25 cellular contexts compared by ENCODE assay signal in genomic region chr14:21073921-21074320, GRCh38. TPM values are rescaled to one million over a fixed set of nuclear protein-coding genes. Genes with fewer than 3 reads are reported as not detected.
DNase-seq lines count a peak whose midpoint lies in the region; ATAC-seq and TF ChIP-seq lines count a peak whose summit lies in the region.
"Had no signal": no experiment of that assay in that cellular context is flagged by ENCODE, and none has a peak within 500 bp of the region (broad histone marks: within the 10 kb centered on the region; RNA-seq: fewer than 3 reads in every experiment).

No MANE protein-coding gene starts in this region.

- H3K9ac ChIP-seq in mammary epithelial cell (ENCODE audit: insufficient read depth, low read length), result no peak overlapping the region

- CTCF ChIA-PET in mammary epithelial cell (lab: Charles Lee; ENCODE audit: low non-redundant PET) (no interaction called here), PC-9 (lab: Charles Lee) (no interaction called here)

- peaks cover 4 to 12% of the 10 kb centered on the region in 2 donors for H3K4me1 ChIP-seq in breast epithelium
- H3K4me1 ChIP-seq in mammary epithelial cell (ENCODE audit: insufficient read depth, low read length), result peaks cover 26% of the 10 kb centered on the region
- no peaks in the 10 kb centered on the region for H3K4me1 ChIP-seq in PC-9 (replicated peaks; ENCODE audit: insufficient read depth)

- H3K79me2 ChIP-seq in mammary epithelial cell (ENCODE audit: insufficient read depth, low read length) (no peaks in the 10 kb centered on the region), PC-9 (ENCODE audit: low read depth) (no peaks in the 10 kb centered on the region)

- H3K36me3 Mint-ChIP-seq in HFFc6 (ENCODE audit: low read depth) (peaks cover 14% of the 10 kb centered on the region), neural crest cell (ENCODE audit: low read depth) (peaks cover 20% of the 10 kb centered on the region)
- H3K36me3 Mint-ChIP-seq: CD8-positive, alpha-beta memory T cell had no signal

- TF ChIP-seq POLR2A in breast epithelium (IDR thresholded peaks at IDR 0.05), result no peak

- peaks cover 6% of the 10 kb centered on the region for H3K27me3 Mint-ChIP-seq in HFFc6 (ENCODE audit: insufficient read depth)
- H3K27me3 Mint-ChIP-seq in neural crest cell (ENCODE audit: low read depth), result no peaks in the 10 kb centered on the region

- POLR2A ChIA-PET in PC-9 (lab: Charles Lee; ENCODE audit: unreplicated experiment), result no interaction called here

- WGBS in mammary epithelial cell (ENCODE audit: low coverage, missing lambda C conversion rate), result 73% methylated on average over 9 of the region's 9 CpGs

- intact Hi-C loops in breast epithelium (cut with DNase I; ENCODE audit: low total_unique reads), result no loop called here
- intact Hi-C loops in mammary epithelial cell (cut with micrococcal nuclease), result no loop called here
- intact Hi-C loops in PC-9 (cut with micrococcal nuclease; ENCODE audit: unreplicated experiment), result no loop called here

- TF ChIP-seq CTCF in breast epithelium (IDR thresholded peaks at IDR 0.05) (no peak), mammary epithelial cell (conservative IDR thresholded peaks at IDR 0.05 in 1 of 2, IDR thresholded peaks at IDR 0.05 in 1 of 2; ENCODE audit: extremely low read depth in 1 of 2, insufficient read depth in 1 of 2, low read depth in 1 of 2, low read length in 2 of 2) (no peak), HFFc6 (IDR thresholded peaks at IDR 0.05) (no peak), neural crest cell (conservative IDR thresholded peaks at IDR 0.05) (no peak), PC-9 (conservative IDR thresholded peaks at IDR 0.05) (no peak)

- H4K20me1 ChIP-seq in mammary epithelial cell (ENCODE audit: insufficient read depth, low read length) (no peaks in the 10 kb centered on the region), PC-9 (ENCODE audit: insufficient read depth) (no peaks in the 10 kb centered on the region)

- H3K9me3 Mint-ChIP-seq in HFFc6 (no peaks in the 10 kb centered on the region), neural crest cell (no peaks in the 10 kb centered on the region)
- H3K9me3 Mint-ChIP-seq: CD8-positive, alpha-beta memory T cell had no signal

- ATAC-seq in GM18519 (IDR thresholded peaks at IDR 0.05; ENCODE audit: low FRiP score, unreplicated experiment), result no peak
- ATAC-seq: HCT116, PC-3 had no signal

- H3K9me3 ChIP-seq in breast epithelium, result no peaks in the 10 kb centered on the region
- no peaks in the 10 kb centered on the region for H3K9me3 ChIP-seq in mammary epithelial cell (replicated peaks; ENCODE audit: insufficient read depth, low read length)
- no peaks in the 10 kb centered on the region for H3K9me3 ChIP-seq in PC-9 (ENCODE audit: insufficient read depth, low read depth)

- no peak overlapping the region for H3K4me3 Mint-ChIP-seq in HFFc6
- H3K4me3 Mint-ChIP-seq in neural crest cell, result peak overlapping the region; percentile 96

- no peaks in the 10 kb centered on the region for H3K27me3 ChIP-seq in breast epithelium
- no peaks in the 10 kb centered on the region for H3K27me3 ChIP-seq in mammary epithelial cell (ENCODE audit: insufficient read depth, low read length)
- H3K27me3 ChIP-seq in PC-9 (ENCODE audit: insufficient read depth, low read depth), result no peaks in the 10 kb centered on the region; the same call in 1 of the 2 replicates

- H3K4me3 ChIP-seq in breast epithelium (no peak overlapping the region), mammary epithelial cell (replicated peaks in 1 of 3; ENCODE audit: insufficient read depth in 1 of 3, low read depth in 2 of 3, low read length in 3 of 3) (no peak overlapping the region), PC-9 (no peak overlapping the region)

- dilution Hi-C loops in mammary epithelial cell (cut with HindIII; ENCODE audit: low sequenced_read_pairs), result no loop called here

- in situ Hi-C loops in mammary epithelial cell (cut with MboI; ENCODE audit: low sequenced_read_pairs in 2 of 2), result no loop called here

- H2AFZ ChIP-seq in mammary epithelial cell (ENCODE audit: low read depth, low read length), result no peak overlapping the region
- no peak overlapping the region for H2AFZ ChIP-seq in PC-9

- H3K27ac ChIP-seq in breast epithelium, result peak overlapping the region; percentile 59 to 92
- H3K27ac ChIP-seq in mammary epithelial cell (ENCODE audit: insufficient read depth, low read depth, low read length), result no peak overlapping the region
- H3K27ac ChIP-seq in PC-9, result no peak overlapping the region
- H3K27ac ChIP-seq: C4-2B had no signal

- H3K36me3 ChIP-seq in breast epithelium, result no peaks in the 10 kb centered on the region
- no peaks in the 10 kb centered on the region for H3K36me3 ChIP-seq in mammary epithelial cell (ENCODE audit: insufficient read depth, low read length)
- no peaks in the 10 kb centered on the region for H3K36me3 ChIP-seq in PC-9 (ENCODE audit: low read depth)

- no peak overlapping the region for H3K4me2 ChIP-seq in mammary epithelial cell (ENCODE audit: insufficient read depth, low read depth, low read length)
- H3K4me2 ChIP-seq in PC-9, result no peak overlapping the region

- no peaks in the 10 kb centered on the region for H3F3A ChIP-seq in PC-9 (ENCODE audit: insufficient read depth, low read depth)

- H3K27ac Mint-ChIP-seq in HFFc6, result peak overlapping the region; percentile 97; the same call in 1 of the 2 replicates
- H3K27ac Mint-ChIP-seq in neural crest cell (ENCODE audit: unreplicated experiment), result peak overlapping the region; percentile 68

- H3K4me1 Mint-ChIP-seq in HFFc6 (ENCODE audit: low read depth) (peaks cover 31% of the 10 kb centered on the region), neural crest cell (peaks cover 47% of the 10 kb centered on the region)

- no peaks in the 10 kb centered on the region for H3K9me2 ChIP-seq in PC-9 (ENCODE audit: insufficient read depth)

- BruUV-seq in mammary epithelial cell (replicated peaks; lab: Mats Ljungman, UMichigan), result no TSS peak
- BruUV-seq in PC-9 (replicated peaks; lab: Mats Ljungman, UMichigan), result no TSS peak

- DNase-seq in breast epithelium (ENCODE audit: low spot score in 2 of 2) (no peak), mammary epithelial cell (no peak), HFFc6 (no peak), neural crest cell (ENCODE audit: low read depth, low spot score) (no peak), PC-9 (no peak), HuH-7 (ENCODE audit: low spot score) (no peak)
- DNase-seq: 8988T; Calu3; CD8-positive, alpha-beta memory T cell; DMS153; GOT3; Karpas-422; MV-4-11; NCI-H1694; NCI-H2081; NCI-H446 treated with DMSO at 0.1 percent for 48 hours; NCI-H526 treated with DMSO at 0.1 percent for 48 hours; PC-3; RPMI8226; SHP77; SW 1271 had no signal

RNA-seq across cellular contexts. Expression of gene ARHGEF40, which starts 3.8 kb away (rescaled TPM):
- 10 to 100 TPM; 33.7 to 51.4 (median 40.6) TPM for total RNA-seq in breast epithelium
- 10 to 100 TPM; 15.2 to 26.0 TPM for total RNA-seq in mammary epithelial cell
- 9.8 TPM for polyA plus RNA-seq in mammary epithelial cell
- polyA minus RNA-seq in mammary epithelial cell, result 34.7 TPM
- 10 to 100 TPM; 30.4 to 43.0 (median 40.8) TPM for total RNA-seq in HFFc6 (2021; fragmentation: NEBNext Ultra II Directional; extraction: Animal tissue kit (Norgen Biotek cat#: 25700))
- total RNA-seq in neural crest cell, result 72.7 and 73.8 TPM in 2 replicates
- total RNA-seq in PC-9 (2021), result 12.7 and 13.0 TPM in 2 replicates

RNA-seq across cellular contexts. Expression of gene RNASE8, which starts 16.3 kb away (rescaled TPM):
- total RNA-seq in breast epithelium (not detected), mammary epithelial cell (not detected), neural crest cell (not detected in 2 replicates), PC-9 (2021) (not detected in 2 replicates)
- polyA plus RNA-seq in mammary epithelial cell, result not detected
- polyA minus RNA-seq in mammary epithelial cell, result not detected
- total RNA-seq in HFFc6 (2021; fragmentation: NEBNext Ultra II Directional; extraction: Animal tissue kit (Norgen Biotek cat#: 25700)), result not detected
- total RNA-seq: Calu3; CD8-positive, alpha-beta memory T cell; M059J; PC-3 had no signal
- polyA plus RNA-seq: CD8-positive, alpha-beta memory T cell had no signal

RNA-seq across cellular contexts. Expression of gene ZNF219, which starts 24.5 kb away (rescaled TPM):
- total RNA-seq in breast epithelium (10 to 100 TPM; 32.4 to 62.2 (median 32.8) TPM), mammary epithelial cell (10 to 100 TPM; 25.0 to 62.1 TPM), neural crest cell (141 and 143 TPM in 2 replicates), PC-9 (2021) (23.0 and 25.3 TPM in 2 replicates)
- polyA plus RNA-seq in mammary epithelial cell, result 37.9 TPM
- 4.9 TPM for polyA minus RNA-seq in mammary epithelial cell
- total RNA-seq in HFFc6 (2021; fragmentation: NEBNext Ultra II Directional; extraction: Animal tissue kit (Norgen Biotek cat#: 25700)), result 10 to 100 TPM in 2 of 6 experiments, 1 to 10 TPM in 4; 5.3 to 11.2 (median 6.6) TPM

RNA-seq across cellular contexts. Expression of gene TMEM253, which starts 26.9 kb away (rescaled TPM):
- 1 to 10 TPM in 1 of 3 donors, under 1 TPM in 2; 0.44 to 1.3 (median 0.98) TPM for total RNA-seq in breast epithelium
- 1 to 10 TPM in 1 of 2 donors, under 1 TPM in 1; 0.33 to 2.3 TPM for total RNA-seq in mammary epithelial cell
- polyA plus RNA-seq in mammary epithelial cell, result 1.8 TPM
- polyA minus RNA-seq in mammary epithelial cell, result not detected
- total RNA-seq in HFFc6 (2021; fragmentation: NEBNext Ultra II Directional; extraction: Animal tissue kit (Norgen Biotek cat#: 25700)), result under 1 TPM in 2 of 6 experiments, not detected in 4; 0.18 to 0.35 TPM
- total RNA-seq in neural crest cell, result 1.6 TPM in 2 replicates
- 0.35 and 1.4 TPM in 2 replicates for total RNA-seq in PC-9 (2021)
- total RNA-seq: CD8-positive, alpha-beta memory T cell; M059J; PC-3 had no signal
- polyA plus RNA-seq: CD8-positive, alpha-beta memory T cell had no signal

RNA-seq across cellular contexts. Expression of gene RNASE7, which starts 31.8 kb away (rescaled TPM):
- 1 to 10 TPM in 2 of 3 donors, not detected in 1; 1.6 to 3.1 TPM for total RNA-seq in breast epithelium
- total RNA-seq in mammary epithelial cell, result 10 to 100 TPM; 33.3 to 43.0 TPM
- polyA plus RNA-seq in mammary epithelial cell, result 30.9 TPM
- 28.5 TPM for polyA minus RNA-seq in mammary epithelial cell
- not detected for total RNA-seq in HFFc6 (2021; fragmentation: NEBNext Ultra II Directional; extraction: Animal tissue kit (Norgen Biotek cat#: 25700))
- not detected in 2 replicates for total RNA-seq in neural crest cell
- total RNA-seq in PC-9 (2021), result not detected in 2 replicates
- total RNA-seq: Calu3; CD8-positive, alpha-beta memory T cell; M059J; PC-3 had no signal
- polyA plus RNA-seq: CD8-positive, alpha-beta memory T cell had no signal

Comparison
In these comparisons a context has a peak if more than half of its experiments do, and no peak if none do; other contexts are left out.
1. H3K27ac ChIP-seq: peak in breast epithelium (2 of 2); none in mammary epithelial cell (single experiment) and PC-9 (single experiment).